19 cellular contexts compared by ENCODE assay signal in genomic region chr6:123022980-123023379, GRCh38. TPM values are rescaled to one million over a fixed set of nuclear protein-coding genes. Genes with fewer than 3 reads are reported as not detected.
DNase-seq lines count a peak whose midpoint lies in the region; ATAC-seq and TF ChIP-seq lines count a peak whose summit lies in the region.
"Had no signal": no experiment of that assay in that cellular context is flagged by ENCODE, and none has a peak within 500 bp of the region (broad histone marks: within the 10 kb centered on the region; RNA-seq: fewer than 3 reads in every experiment).

No MANE protein-coding gene starts in this region.

- H3K9me3 ChIP-seq in HEK293 (ENCODE audit: control insufficient read depth, insufficient read depth, low read depth, low read length): no peaks in the 10 kb centered on the region
- no peaks in the 10 kb centered on the region for H3K9me3 ChIP-seq in liver (ENCODE audit: control insufficient read depth in 4 of 4, low read length in 3 of 4)
- no peaks in the 10 kb centered on the region for H3K9me3 ChIP-seq in ovary
- no peaks in the 10 kb centered on the region for H3K9me3 ChIP-seq in smooth muscle cell (replicated peaks; ENCODE audit: low read depth)
- H3K9me3 ChIP-seq in left lung: no peaks in the 10 kb centered on the region
- H3K9me3 ChIP-seq: gastroesophageal sphincter, sigmoid colon, stomach had no signal

- POLR2A ChIA-PET in HEK293 (lab: Yijun Ruan, JAX): no interaction called here

- no peak overlapping the region for H3K27ac ChIP-seq in HEK293 (ENCODE audit: extremely low read depth, low read depth, low read length)
- no peak overlapping the region for H3K27ac ChIP-seq in brain microvascular endothelial cell
- no peak overlapping the region for H3K27ac ChIP-seq in liver (ENCODE audit: low read depth in 1 of 2, low read length in 2 of 2)
- no peak overlapping the region for H3K27ac ChIP-seq in ovary
- H3K27ac ChIP-seq in smooth muscle cell (ENCODE audit: low read depth): no peak overlapping the region
- H3K27ac ChIP-seq in left lung: no peak overlapping the region
- H3K27ac ChIP-seq: gastroesophageal sphincter, PC-9, sigmoid colon, stomach had no signal

- intact Hi-C loops in ovary (cut with DNase I) (no loop called here), left lung (cut with DNase I) (no loop called here)

- H4K20me1 ChIP-seq in smooth muscle cell (ENCODE audit: low read depth): no peaks in the 10 kb centered on the region

- H3K27me3 ChIP-seq in brain microvascular endothelial cell (replicated peaks): no peaks in the 10 kb centered on the region
- peaks cover 0 to 3% (median 0%) of the 10 kb centered on the region in 4 donors for H3K27me3 ChIP-seq in liver (ENCODE audit: control insufficient read depth in 4 of 4, insufficient read depth in 4 of 4, low read length in 3 of 4)
- no peaks in the 10 kb centered on the region for H3K27me3 ChIP-seq in ovary
- peaks cover 12% of the 10 kb centered on the region for H3K27me3 ChIP-seq in smooth muscle cell (ENCODE audit: low read depth)
- no peaks in the 10 kb centered on the region for H3K27me3 ChIP-seq in left lung
- H3K27me3 ChIP-seq: gastroesophageal sphincter, sigmoid colon, stomach had no signal

- H3F3A ChIP-seq in smooth muscle cell (ENCODE audit: low read depth): no peaks in the 10 kb centered on the region

- no peak for TF ChIP-seq CTCF in HEK293 (tag by site-specific recombination; IDR thresholded peaks at IDR 0.05)
- no peak for TF ChIP-seq CTCF in brain microvascular endothelial cell (IDR thresholded peaks at IDR 0.05; ENCODE audit: low read depth, low read length, missing control alignments)
- TF ChIP-seq CTCF in liver (IDR thresholded peaks at IDR 0.05; ENCODE audit: low read depth, low read length, missing input control): no peak
- no peak for TF ChIP-seq CTCF in ovary (IDR thresholded peaks at IDR 0.05)
- no peak for TF ChIP-seq CTCF in smooth muscle cell (IDR thresholded peaks at IDR 0.05; ENCODE audit: borderline replicate concordance, insufficient read depth, poor library complexity, severe bottlenecking)
- no peak for TF ChIP-seq CTCF in left lung (IDR thresholded peaks at IDR 0.05)

- H3K36me3 ChIP-seq in HEK293 (ENCODE audit: control insufficient read depth in 2 of 2, insufficient read depth in 1 of 2, low read length in 2 of 2) (no peaks in the 10 kb centered on the region), brain microvascular endothelial cell (replicated peaks) (no peaks in the 10 kb centered on the region), liver (ENCODE audit: control insufficient read depth in 4 of 4, insufficient read depth in 3 of 4, low read depth in 1 of 4, low read length in 3 of 4) (no peaks in the 10 kb centered on the region), ovary (no peaks in the 10 kb centered on the region), smooth muscle cell (ENCODE audit: low read depth) (no peaks in the 10 kb centered on the region), left lung (no peaks in the 10 kb centered on the region)
- H3K36me3 ChIP-seq: gastroesophageal sphincter, sigmoid colon, stomach had no signal

- H3K79me2 ChIP-seq in smooth muscle cell (ENCODE audit: low read depth): no peaks in the 10 kb centered on the region

- CTCF ChIA-PET in HEK293 (lab: Yijun Ruan, JAX): interaction anchor here (1.0 kb wide), 1 partner anchor 153 kb away, joined by 3 read pairs; no protein-coding TSS in a partner anchor

- TF ChIP-seq RAD21 in liver (IDR thresholded peaks at IDR 0.05): no peak

- no peak for TF ChIP-seq EP300 in ovary (IDR thresholded peaks at IDR 0.05)

- H3K4me2 ChIP-seq in smooth muscle cell: no peak overlapping the region
- H3K4me2 ChIP-seq: PC-9 had no signal

- DNase-seq in NOMO-1 treated with DMSO at 0.1 percent for 48 hours (lab: John Stamatoyannopoulos, UW; ENCODE audit: unreplicated experiment) (peak; percentile 39), brain microvascular endothelial cell (peak; percentile 0), ovary (no peak), smooth muscle cell (lab: John Stamatoyannopoulos, UW; ENCODE audit: unreplicated experiment) (no peak), left lung (no peak)
- DNase-seq: activated CD4-positive, alpha-beta T cell treated with anti-CD3 and anti-CD28 coated beads, Interleukin-2, amount 50 U/mL, for 1 hour; activated T-cell treated with anti-CD3 and anti-CD28 coated beads, Interleukin-2, amount 50 U/mL, for 72 hours; amniotic stem cell; left cardiac atrium; naive thymus-derived CD8-positive, alpha-beta T cell; PC-9; sigmoid colon; stomach; T-helper 2 cell had no signal

- no peak overlapping the region for H3K9ac ChIP-seq in liver (ENCODE audit: low read depth in 1 of 2, low read length in 2 of 2)
- no peak overlapping the region for H3K9ac ChIP-seq in smooth muscle cell (ENCODE audit: low read depth)

- no peak for TF ChIP-seq POLR2A in ovary (IDR thresholded peaks at IDR 0.05)

- in situ Hi-C loops in brain microvascular endothelial cell (cut with HindIII; ENCODE audit: low pct_ligation_motif_present, low sequenced_read_pairs): no loop called here

- H3K4me3 ChIP-seq in HEK293 (ENCODE audit: low read depth, low read length) (no peak overlapping the region), brain microvascular endothelial cell (ENCODE audit: low read depth, low read length) (no peak overlapping the region), liver (ENCODE audit: low read depth in 1 of 3, low read length in 3 of 3) (no peak overlapping the region), ovary (no peak overlapping the region), smooth muscle cell (no peak overlapping the region), left lung (no peak overlapping the region)
- H3K4me3 ChIP-seq: gastroesophageal sphincter, PC-9, sigmoid colon, stomach had no signal

- ATAC-seq in HG03095 (IDR thresholded peaks at IDR 0.05; ENCODE audit: unreplicated experiment) (no peak), left lung (no peak)
- ATAC-seq: activated T-cell treated with anti-CD3 and anti-CD28 coated beads, Interleukin-2, amount 50 U/mL, for 72 hours; gastroesophageal sphincter; left cardiac atrium; naive thymus-derived CD8-positive, alpha-beta T cell had no signal

- WGBS in liver: 0% methylated on average over 1 of the region's 1 CpG
- WGBS in ovary, 3 donors: 2 to 5% (median 4%) methylated on average over 1 of the region's 1 CpG
- WGBS in smooth muscle cell (ENCODE audit: low lambda C conversion rate): 4% methylated on average over 1 of the region's 1 CpG

- H2AFZ ChIP-seq in smooth muscle cell (ENCODE audit: low read depth): no peak overlapping the region
- H2AFZ ChIP-seq: PC-9 had no signal

- no peaks in the 10 kb centered on the region for H3K4me1 ChIP-seq in HEK293 (ENCODE audit: control insufficient read depth, insufficient read depth, low read length)
- no peaks in the 10 kb centered on the region for H3K4me1 ChIP-seq in liver (ENCODE audit: control insufficient read depth in 4 of 4, insufficient read depth in 4 of 4, low read length in 3 of 4)
- no peaks in the 10 kb centered on the region for H3K4me1 ChIP-seq in ovary (ENCODE audit: insufficient read depth)
- no peaks in the 10 kb centered on the region for H3K4me1 ChIP-seq in smooth muscle cell (ENCODE audit: low read depth)
- H3K4me1 ChIP-seq in left lung: no peaks in the 10 kb centered on the region
- H3K4me1 ChIP-seq: gastroesophageal sphincter, stomach had no signal

TF ChIP-seq in HEK293, 187 proteins besides CTCF, POLR2A, EP300 and RAD21 (continues in another document):
- TF ChIP-seq PRDM4 (tag by site-specific recombination; IDR thresholded peaks at IDR 0.05): no peak

TF ChIP-seq in liver, 16 proteins besides CTCF, POLR2A, EP300 and RAD21:
- TF ChIP-seq REST (IDR thresholded peaks at IDR 0.05) (peak; percentile 95), FOXA1 (IDR thresholded peaks at IDR 0.05) (no peak)

RNA-seq across cellular contexts. Expression of gene CLVS2, which starts 26.9 kb away (rescaled TPM):
- total RNA-seq in liver (under 1 TPM in 1 of 2 donors, not detected in 1; 0.25 TPM), ovary (under 1 TPM in 1 of 7 donors, not detected in 6; under 0.01 TPM), smooth muscle cell (not detected in 2 replicates), left lung (not detected)
- polyA plus RNA-seq in liver (not detected), ovary (under 1 TPM in 1 of 2 donors, not detected in 1; 0.08 TPM), smooth muscle cell (not detected in 2 replicates)
- total RNA-seq: activated T-cell treated with anti-CD3 and anti-CD28 coated beads, Interleukin-2, amount 50 U/mL, for 72 hours; naive thymus-derived CD8-positive, alpha-beta T cell; PC-9 had no signal
- polyA plus RNA-seq: BJ; naive thymus-derived CD8-positive, alpha-beta T cell had no signal

Comparison
In these comparisons a context has a peak if more than half of its experiments do, and no peak if none do; other contexts are left out.
1. DNase-seq: peak in NOMO-1 treated with DMSO at 0.1 percent for 48 hours (single experiment) and brain microvascular endothelial cell (single experiment); none in ovary (0 of 5), smooth muscle cell (single experiment) and left lung (0 of 2).